Comparison of ENCODE assay signal across 1 cellular context in genomic region chr7:100428967-100429636, GRCh38.
TF ChIP-seq lines count a peak whose summit lies in the region.

No MANE protein-coding gene starts in this region.

TF ChIP-seq in HepG2, 621 proteins besides CTCF, POLR2A, EP300 and RAD21 (continued from another document and continues in another):
- no peak for TF ChIP-seq BATF2 (CRISPR knock-in tag; IDR thresholded peaks at IDR 0.05)
- peak; percentile 71 for TF ChIP-seq ZNF331 (CRISPR knock-in tag; IDR thresholded peaks at IDR 0.05)
- TF ChIP-seq MTA3 (CRISPR knock-in tag; IDR thresholded peaks at IDR 0.05): no peak
- TF ChIP-seq TARDBP (CRISPR knock-in tag; IDR thresholded peaks at IDR 0.05): no peak; the same call in 1 of the 2 replicates
- TF ChIP-seq GFI1 (CRISPR knock-in tag; IDR thresholded peaks at IDR 0.05; ENCODE audit: borderline replicate concordance): no peak
- TF ChIP-seq ERF (CRISPR knock-in tag; IDR thresholded peaks at IDR 0.05): no peak
- TF ChIP-seq CBX1 (IDR thresholded peaks at IDR 0.05; ENCODE audit: low read depth): no peak
- TF ChIP-seq PLRG1 (conservative IDR thresholded peaks at IDR 0.05): no peak
- no peak for TF ChIP-seq STAG1 (CRISPR knock-in tag; IDR thresholded peaks at IDR 0.05)
- peak; percentile 47; the same call in 1 of the 2 replicates for TF ChIP-seq TFAP4 (IDR thresholded peaks at IDR 0.05; ENCODE audit: borderline replicate concordance, low read depth)
- no peak for TF ChIP-seq KDM5B (CRISPR knock-in tag; IDR thresholded peaks at IDR 0.05; ENCODE audit: borderline replicate concordance)
- no peak for TF ChIP-seq NFIB (CRISPR knock-in tag; IDR thresholded peaks at IDR 0.05; ENCODE audit: borderline replicate concordance)
- TF ChIP-seq POLR2AphosphoS2 (IDR thresholded peaks at IDR 0.05; ENCODE audit: low read depth, low read length): peak; percentile 88
- TF ChIP-seq FOXA1 (IDR thresholded peaks at IDR 0.05): no peak
- TF ChIP-seq FOXA1 (CRISPR knock-in tag; IDR thresholded peaks at IDR 0.05): peak; percentile 50; the same call in 1 of the 2 replicates
- no peak for TF ChIP-seq RFXANK (CRISPR knock-in tag; IDR thresholded peaks at IDR 0.05)
- TF ChIP-seq ZNF263 (CRISPR knock-in tag; IDR thresholded peaks at IDR 0.05): no peak
- no peak; the same call in 1 of the 2 replicates for TF ChIP-seq ZSCAN22 (CRISPR knock-in tag; IDR thresholded peaks at IDR 0.05)
- no peak for TF ChIP-seq SMAD3 (CRISPR knock-in tag; IDR thresholded peaks at IDR 0.05)
- TF ChIP-seq ZNF574 (CRISPR knock-in tag; IDR thresholded peaks at IDR 0.05): peak; percentile 9; the same call in 1 of the 2 replicates
- no peak for TF ChIP-seq E2F2 (CRISPR knock-in tag; IDR thresholded peaks at IDR 0.05; ENCODE audit: borderline replicate concordance)
- TF ChIP-seq ZNF605 (CRISPR knock-in tag; IDR thresholded peaks at IDR 0.05): no peak; the same call in 1 of the 2 replicates
- peak; percentile 76 for TF ChIP-seq ZBTB2 (CRISPR knock-in tag; IDR thresholded peaks at IDR 0.05; ENCODE audit: low read depth)
- TF ChIP-seq JDP2 (CRISPR knock-in tag; IDR thresholded peaks at IDR 0.05; ENCODE audit: borderline replicate concordance): no peak
- no peak; the same call in 1 of the 2 replicates for TF ChIP-seq IKZF5 (CRISPR knock-in tag; IDR thresholded peaks at IDR 0.05)
- TF ChIP-seq FOSL1 (CRISPR knock-in tag; IDR thresholded peaks at IDR 0.05; ENCODE audit: borderline replicate concordance): no peak
- TF ChIP-seq KLF6 (CRISPR knock-in tag; IDR thresholded peaks at IDR 0.05): no peak
- TF ChIP-seq ZSCAN20 (CRISPR knock-in tag; IDR thresholded peaks at IDR 0.05; ENCODE audit: borderline replicate concordance): no peak
- TF ChIP-seq FOXO1 (CRISPR knock-in tag; IDR thresholded peaks at IDR 0.05): peak; percentile 13; the same call in 1 of the 2 replicates
- TF ChIP-seq PRDM4 (CRISPR knock-in tag; IDR thresholded peaks at IDR 0.05; ENCODE audit: borderline replicate concordance): no peak
- no peak for TF ChIP-seq MIER2 (CRISPR knock-in tag; IDR thresholded peaks at IDR 0.05)
- TF ChIP-seq NFE2L1 (CRISPR knock-in tag; IDR thresholded peaks at IDR 0.05; ENCODE audit: borderline replicate concordance): no peak
- TF ChIP-seq CBFB (CRISPR knock-in tag; IDR thresholded peaks at IDR 0.05): no peak
- TF ChIP-seq ASH2L (IDR thresholded peaks at IDR 0.05; ENCODE audit: insufficient read length, low read depth, low read length): peak; percentile 64
- TF ChIP-seq CSRNP2 (CRISPR knock-in tag; conservative IDR thresholded peaks at IDR 0.05; ENCODE audit: low read depth): no peak
- TF ChIP-seq ZBTB7A (CRISPR knock-in tag; IDR thresholded peaks at IDR 0.05): no peak
- TF ChIP-seq TAF15 (IDR thresholded peaks at IDR 0.05; ENCODE audit: low read depth, low read length, poor library complexity, severe bottlenecking): peak; percentile 1
- 0 out of 2 replicates have a peak, but pooled peaks have one; percentile 27 for TF ChIP-seq ZNF430 (CRISPR knock-in tag; IDR thresholded peaks at IDR 0.05)
- TF ChIP-seq ZFP62 (CRISPR knock-in tag; IDR thresholded peaks at IDR 0.05): no peak
- TF ChIP-seq LCORL (IDR thresholded peaks at IDR 0.05): no peak
- TF ChIP-seq LCORL (CRISPR knock-in tag; IDR thresholded peaks at IDR 0.05): 0 out of 2 replicates have a peak, but pooled peaks have one; percentile 6
- TF ChIP-seq ZNF12 (CRISPR knock-in tag; IDR thresholded peaks at IDR 0.05): peak; percentile 22; the same call in 1 of the 2 replicates
- TF ChIP-seq KAT2B (IDR thresholded peaks at IDR 0.05; ENCODE audit: borderline replicate concordance, low read depth, low read length): no peak
- TF ChIP-seq MAFF (IDR thresholded peaks at IDR 0.05; ENCODE audit: low read depth, low read length): peak; percentile 18; the same call in 1 of the 2 replicates
- no peak for TF ChIP-seq SMAD9 (CRISPR knock-in tag; IDR thresholded peaks at IDR 0.05)
- TF ChIP-seq ZNF383 (CRISPR knock-in tag; IDR thresholded peaks at IDR 0.05; ENCODE audit: borderline replicate concordance): peak; percentile 18; the same call in 1 of the 2 replicates
- TF ChIP-seq RFX1 (IDR thresholded peaks at IDR 0.05): no peak
- TF ChIP-seq TFE3 (CRISPR knock-in tag; IDR thresholded peaks at IDR 0.05): peak; percentile 79; the same call in 1 of the 2 replicates
- TF ChIP-seq ARNTL (CRISPR knock-in tag; IDR thresholded peaks at IDR 0.05): peak; percentile 91
- no peak for TF ChIP-seq AFF4 (CRISPR knock-in tag; IDR thresholded peaks at IDR 0.05)
- TF ChIP-seq SIX1 (CRISPR knock-in tag; IDR thresholded peaks at IDR 0.05; ENCODE audit: borderline replicate concordance): peak; percentile 67; the same call in 1 of the 2 replicates
- TF ChIP-seq ARHGAP35 (CRISPR knock-in tag; IDR thresholded peaks at IDR 0.05; ENCODE audit: borderline replicate concordance): no peak
